ENCODE assay signal across 12 cellular contexts in the genomic region with DNA sequence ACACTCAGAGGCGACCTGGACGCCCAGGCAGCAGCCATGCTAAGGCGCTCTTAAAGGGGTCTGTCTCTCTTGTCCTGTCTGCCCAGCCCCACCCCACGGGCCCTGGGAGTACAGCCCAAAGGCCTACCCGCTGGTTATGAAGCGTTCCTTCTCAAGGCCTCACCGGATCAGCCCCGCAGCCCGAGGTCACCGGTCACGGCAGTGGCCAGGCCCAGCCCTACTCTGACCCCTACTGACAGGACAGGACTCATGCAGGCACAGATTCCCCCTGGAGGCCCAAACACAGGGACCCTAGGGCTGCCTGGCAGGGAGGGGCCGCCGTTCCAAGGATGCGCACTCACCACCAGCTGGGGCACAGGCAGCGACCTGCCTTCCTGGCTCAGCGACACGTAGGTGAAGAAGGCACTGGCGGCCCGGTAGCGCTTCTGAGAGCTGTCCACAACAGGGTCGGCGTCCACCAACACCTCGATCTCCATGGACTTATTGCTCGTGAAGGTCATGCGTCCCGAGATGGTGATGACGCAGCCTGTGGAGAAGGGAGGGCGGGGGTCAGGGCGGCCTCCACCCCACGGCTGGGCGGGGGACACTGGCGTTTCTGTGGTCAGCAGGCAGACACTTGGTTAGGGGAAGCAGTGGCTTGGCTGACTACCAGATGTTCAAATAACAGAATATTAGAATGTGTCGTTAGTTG. TPM values are rescaled to one million over a fixed set of nuclear protein-coding genes. Genes with fewer than 3 reads are reported as not detected.
DNase-seq lines count a peak whose midpoint lies in the region; ATAC-seq and TF ChIP-seq lines count a peak whose summit lies in the region.
"Had no signal": no experiment of that assay in that cellular context is flagged by ENCODE, and none has a peak within 500 bp of the region (broad histone marks: within the 10 kb centered on the region; RNA-seq: fewer than 3 reads in every experiment).

No MANE protein-coding gene starts in this region.

- TF ChIP-seq CTCF in GM10266 (IDR thresholded peaks at IDR 0.05; ENCODE audit: control insufficient read depth, insufficient read depth, low read depth, missing control alignments) (peak; percentile 26), SK-N-SH (IDR thresholded peaks at IDR 0.05) (peak; percentile 31), foreskin fibroblast (IDR thresholded peaks at IDR 0.05; ENCODE audit: low read depth, low read length) (peak; percentile 31), osteoblast (IDR thresholded peaks at IDR 0.05; ENCODE audit: extremely low read depth, low read depth, low read length) (peak; percentile 34), natural killer cell (IDR thresholded peaks at IDR 0.05) (no peak)

- WGBS in SK-N-SH (ENCODE audit: low lambda C conversion rate) = 83% methylated on average over 9 of the region's 33 CpGs

- no peaks in the 10 kb centered on the region for H3K9me3 Mint-ChIP-seq in natural killer cell
- H3K9me3 Mint-ChIP-seq: activated naive CD8-positive, alpha-beta T cell treated with anti-CD3 and anti-CD28 coated beads for 36 hours had no signal

- H2AFZ ChIP-seq in SK-N-SH (ENCODE audit: low read depth) (no peak overlapping the region), osteoblast (ENCODE audit: low read length) (no peak overlapping the region)

- no peak overlapping the region for H3K4me2 ChIP-seq in SK-N-SH
- no peak overlapping the region for H3K4me2 ChIP-seq in osteoblast (ENCODE audit: insufficient read depth, low read length)

- H3K36me3 ChIP-seq in SK-N-SH (replicated peaks in 1 of 2; ENCODE audit: control insufficient read depth in 1 of 2, insufficient read depth in 2 of 2, low read length in 1 of 2) (peaks cover 0 to 6% of the 10 kb centered on the region in 2 experiments), osteoblast (ENCODE audit: insufficient read depth, low read length) (no peaks in the 10 kb centered on the region)

- no peak for TF ChIP-seq EP300 in SK-N-SH (IDR thresholded peaks at IDR 0.05; ENCODE audit: borderline replicate concordance in 1 of 2, low read depth in 1 of 2, low read length in 1 of 2)

- H4K20me1 ChIP-seq in SK-N-SH (ENCODE audit: insufficient read depth) (no peaks in the 10 kb centered on the region), osteoblast (ENCODE audit: insufficient read depth, low read length) (no peaks in the 10 kb centered on the region)

- no peaks in the 10 kb centered on the region for H3K27me3 Mint-ChIP-seq in natural killer cell (ENCODE audit: low read depth in 2 of 2)
- H3K27me3 Mint-ChIP-seq: activated naive CD8-positive, alpha-beta T cell treated with anti-CD3 and anti-CD28 coated beads for 36 hours had no signal

- CTCF ChIA-PET in SK-N-SH (lab: Yijun Ruan, JAX) = interaction anchor here (0.6 to 5.5 kb wide), 4 partner anchors 18 to 151 kb away, joined by 3 to 32 read pairs (median 3); no protein-coding TSS in a partner anchor

- peak; percentile 42; the same call in 1 of the 2 replicates for TF ChIP-seq RAD21 in SK-N-SH (IDR thresholded peaks at IDR 0.05; ENCODE audit: low read length)

- DNase-seq in GM10266 (ENCODE audit: extremely low spot score) (no peak), SK-N-SH (peak; percentile 69), foreskin fibroblast (peak in 1 of 2 donors; percentile 49), osteoblast (ENCODE audit: insufficient read length, low spot score, missing footprints) (no peak), HPDE6-E6E7 (ENCODE audit: extremely low spot score) (no peak), GM19238 (ENCODE audit: insufficient read length, low spot score) (no peak), natural killer cell (no peak)
- no peak for DNase-seq in stimulated activated CD4-positive, alpha-beta T cell treated with anti-CD3 and anti-CD28 coated beads, Interleukin-4, amount 100 ng/mL, for 1 hour
- DNase-seq: activated naive CD8-positive, alpha-beta T cell treated with anti-CD3 and anti-CD28 coated beads for 36 hours; NCI-H526 treated with DMSO at 0.1 percent for 48 hours had no signal

- H3K4me1 ChIP-seq in SK-N-SH (ENCODE audit: control insufficient read depth in 1 of 2, insufficient read depth in 2 of 2, low read depth in 1 of 2, low read length in 1 of 2) (no peaks in the 10 kb centered on the region), osteoblast (ENCODE audit: insufficient read depth, low read length) (peaks cover 10% of the 10 kb centered on the region)

- no peak overlapping the region for H3K4me3 ChIP-seq in SK-N-SH (ENCODE audit: low read depth in 2 of 2, low read length in 1 of 2)
- no peak overlapping the region for H3K4me3 ChIP-seq in foreskin fibroblast (ENCODE audit: low read depth in 1 of 2, low read length in 2 of 2)
- H3K4me3 ChIP-seq in osteoblast (ENCODE audit: insufficient read depth, low read length) = no peak overlapping the region

- no peaks in the 10 kb centered on the region for H3K36me3 Mint-ChIP-seq in natural killer cell
- H3K36me3 Mint-ChIP-seq: activated naive CD8-positive, alpha-beta T cell treated with anti-CD3 and anti-CD28 coated beads for 36 hours had no signal

- no peak overlapping the region for H3K9ac ChIP-seq in SK-N-SH

- H3K4me1 Mint-ChIP-seq in natural killer cell = peaks cover 0 to 5% of the 10 kb centered on the region in 2 donors
- H3K4me1 Mint-ChIP-seq: activated naive CD8-positive, alpha-beta T cell treated with anti-CD3 and anti-CD28 coated beads for 36 hours had no signal

- no peak overlapping the region for H3K4me3 Mint-ChIP-seq in natural killer cell
- H3K4me3 Mint-ChIP-seq: activated naive CD8-positive, alpha-beta T cell treated with anti-CD3 and anti-CD28 coated beads for 36 hours had no signal

- POLR2A ChIA-PET in SK-N-SH (lab: Yijun Ruan, JAX) = no interaction called here

- no peaks in the 10 kb centered on the region for H3K9me2 ChIP-seq in SK-N-SH

- ATAC-seq in natural killer cell = no peak
- ATAC-seq: activated CD4-positive, CD25-positive, alpha-beta regulatory T cell treated with anti-CD3 and anti-CD28 coated beads, Interleukin-2, amount 50 U/mL, for 24 hours had no signal

- no peaks in the 10 kb centered on the region for H3F3A ChIP-seq in SK-N-SH (replicated peaks; ENCODE audit: insufficient read depth)

- H3K27me3 ChIP-seq in SK-N-SH (ENCODE audit: insufficient read depth) (no peaks in the 10 kb centered on the region), osteoblast (ENCODE audit: insufficient read depth, low read length) (no peaks in the 10 kb centered on the region)

- H3K9me3 ChIP-seq in SK-N-SH (no peaks in the 10 kb centered on the region), osteoblast (ENCODE audit: low read depth, low read length) (no peaks in the 10 kb centered on the region)

- H3K27ac ChIP-seq in SK-N-SH (ENCODE audit: low read depth in 2 of 2, low read length in 1 of 2) = no peak overlapping the region
- H3K27ac ChIP-seq in osteoblast (ENCODE audit: low read depth, low read length) = no peak overlapping the region

- H3K27ac Mint-ChIP-seq in natural killer cell = no peak overlapping the region
- H3K27ac Mint-ChIP-seq: activated naive CD8-positive, alpha-beta T cell treated with anti-CD3 and anti-CD28 coated beads for 36 hours had no signal

- intact Hi-C loops in natural killer cell (cut with micrococcal nuclease) = no loop called here

- H3K79me2 ChIP-seq in SK-N-SH (ENCODE audit: insufficient read depth) (no peaks in the 10 kb centered on the region), osteoblast (ENCODE audit: insufficient read depth, low read length) (no peaks in the 10 kb centered on the region)

TF ChIP-seq in SK-N-SH, 30 proteins besides CTCF, POLR2A, EP300 and RAD21 (continues in another document):
- no peak for TF ChIP-seq SMC3 (IDR thresholded peaks at IDR 0.05; ENCODE audit: low read depth, low read length)
- no peak for TF ChIP-seq YY1 (IDR thresholded peaks at IDR 0.05; ENCODE audit: low read depth)
- no peak for TF ChIP-seq TAF1 (IDR thresholded peaks at IDR 0.05; ENCODE audit: borderline replicate concordance, low read depth, low read length)
- TF ChIP-seq, protein P1, sequence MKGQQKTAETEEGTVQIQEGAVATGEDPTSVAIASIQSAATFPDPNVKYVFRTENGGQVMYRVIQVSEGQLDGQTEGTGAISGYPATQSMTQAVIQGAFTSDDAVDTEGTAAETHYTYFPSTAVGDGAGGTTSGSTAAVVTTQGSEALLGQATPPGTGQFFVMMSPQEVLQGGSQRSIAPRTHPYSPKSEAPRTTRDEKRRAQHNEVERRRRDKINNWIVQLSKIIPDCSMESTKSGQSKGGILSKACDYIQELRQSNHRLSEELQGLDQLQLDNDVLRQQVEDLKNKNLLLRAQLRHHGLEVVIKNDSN (IDR thresholded peaks at IDR 0.05; ENCODE audit: borderline replicate concordance, low read depth) = no peak
- TF ChIP-seq, protein P2, sequence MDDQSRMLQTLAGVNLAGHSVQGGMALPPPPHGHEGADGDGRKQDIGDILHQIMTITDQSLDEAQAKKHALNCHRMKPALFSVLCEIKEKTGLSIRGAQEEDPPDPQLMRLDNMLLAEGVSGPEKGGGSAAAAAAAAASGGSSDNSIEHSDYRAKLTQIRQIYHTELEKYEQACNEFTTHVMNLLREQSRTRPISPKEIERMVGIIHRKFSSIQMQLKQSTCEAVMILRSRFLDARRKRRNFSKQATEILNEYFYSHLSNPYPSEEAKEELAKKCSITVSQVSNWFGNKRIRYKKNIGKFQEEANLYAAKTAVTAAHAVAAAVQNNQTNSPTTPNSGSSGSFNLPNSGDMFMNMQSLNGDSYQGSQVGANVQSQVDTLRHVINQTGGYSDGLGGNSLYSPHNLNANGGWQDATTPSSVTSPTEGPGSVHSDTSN (IDR thresholded peaks at IDR 0.05) = no peak
- TF ChIP-seq POLR2AphosphoS5 (IDR thresholded peaks at IDR 0.05; ENCODE audit: low read depth, low read length) = no peak
- TF ChIP-seq NFIC (IDR thresholded peaks at IDR 0.05; ENCODE audit: borderline replicate concordance) = no peak
- TF ChIP-seq RXRA (IDR thresholded peaks at IDR 0.05; ENCODE audit: borderline replicate concordance, low read depth) = no peak
- no peak for TF ChIP-seq TEAD4 (IDR thresholded peaks at IDR 0.05; ENCODE audit: borderline replicate concordance, insufficient read depth)
- no peak for TF ChIP-seq GABPA (IDR thresholded peaks at IDR 0.05; ENCODE audit: low read depth)
- TF ChIP-seq CHD2 (IDR thresholded peaks at IDR 0.05; ENCODE audit: low read length, partially characterized antibody) = no peak

RNA-seq across cellular contexts. Expression of gene GPR153, which starts 20.0 kb away (rescaled TPM):
- 5.2 and 6.6 TPM in 2 replicates for polyA plus RNA-seq in SK-N-SH (2012; rRNA removed)
- polyA plus RNA-seq in SK-N-SH (2012; cell fraction: cytosol; rRNA removed) = 2.3 and 4.2 TPM in 2 replicates
- polyA plus RNA-seq in SK-N-SH (2012; cell fraction: nucleus; rRNA removed) = 13.1 and 18.0 TPM in 2 replicates
- total RNA-seq in osteoblast (2.9 and 4.0 TPM in 2 replicates), natural killer cell (1 to 10 TPM; 8.5 to 9.7 (median 8.7) TPM)

RNA-seq across cellular contexts. Expression of gene HES3, which starts 36.9 kb away (rescaled TPM):
- not detected in 2 replicates for polyA plus RNA-seq in SK-N-SH (2012; rRNA removed)
- not detected in 2 replicates for polyA plus RNA-seq in SK-N-SH (2012; cell fraction: cytosol; rRNA removed)
- not detected in 2 replicates for polyA plus RNA-seq in SK-N-SH (2012; cell fraction: nucleus; rRNA removed)
- not detected in 2 replicates for total RNA-seq in osteoblast
- total RNA-seq in natural killer cell = not detected
- total RNA-seq: activated naive CD8-positive, alpha-beta T cell treated with anti-CD3 and anti-CD28 coated beads for 36 hours; omental fat pad had no signal

RNA-seq across cellular contexts. Expression of gene ICMT, which starts 45.1 kb away (rescaled TPM):
- polyA plus RNA-seq in SK-N-SH (2012; rRNA removed) = 40.2 and 43.7 TPM in 2 replicates
- 41.9 and 51.0 TPM in 2 replicates for polyA plus RNA-seq in SK-N-SH (2012; cell fraction: cytosol; rRNA removed)
- polyA plus RNA-seq in SK-N-SH (2012; cell fraction: nucleus; rRNA removed) = 16.5 and 21.6 TPM in 2 replicates
- total RNA-seq in osteoblast (60.8 and 63.6 TPM in 2 replicates), natural killer cell (10 to 100 TPM in 2 of 3 donors, 1 to 10 TPM in 1; 8.6 to 16.9 (median 15.6) TPM)
